ENCODE assay signal across 11 cellular contexts in genomic region chr12:47189753-47190152, GRCh38.
DNase-seq lines count a peak whose midpoint lies in the region; ATAC-seq, FAIRE-seq and TF ChIP-seq lines count a peak whose summit lies in the region.
"Had no signal": no experiment of that assay in that cellular context is flagged by ENCODE, and none has a peak within 500 bp of the region (broad histone marks: within the 10 kb centered on the region; RNA-seq: fewer than 3 reads in every experiment).

No MANE protein-coding gene starts in this region.

- H3K4me1 ChIP-seq in A549 = peaks cover 72% of the 10 kb centered on the region

- no peak for FAIRE-seq in A549 (lab: Jason Lieb, UNC)

- peak overlapping the region; percentile 53 to 76 for H3K27ac ChIP-seq in A549

- H3K4me1 Mint-ChIP-seq in activated CD8-positive, alpha-beta T cell treated with anti-CD3 and anti-CD28 coated beads, Interleukin-2, amount 10 ng/mL, durations not matched to agents 7 days and 5 days (ENCODE audit: low read depth) = peaks cover 65% of the 10 kb centered on the region

- POLR2A ChIA-PET in A549 (lab: Yijun Ruan, JAX) = interaction anchor here (0.7 to 1.4 kb wide), 2 partner anchors 31 to 94 kb away, joined by 3 to 4 read pairs; no protein-coding TSS in a partner anchor
- POLR2A ChIA-PET in activated CD8-positive, alpha-beta T cell treated with anti-CD3 and anti-CD28 coated beads, Interleukin-2, amount 10 ng/mL, durations not matched to agents 7 days and 5 days (lab: Charles Lee) = interaction anchor here (0.7 to 3.2 kb wide), 3 partner anchors 17 to 30 kb away, joined by 4 to 21 read pairs (median 6); no protein-coding TSS in a partner anchor

- H3K9me3 Mint-ChIP-seq in activated CD8-positive, alpha-beta T cell treated with anti-CD3 and anti-CD28 coated beads, Interleukin-2, amount 10 ng/mL, durations not matched to agents 7 days and 5 days (ENCODE audit: insufficient read depth) = no peaks in the 10 kb centered on the region
- H3K9me3 Mint-ChIP-seq: activated T-helper 1 cell treated with anti-CD3 and anti-CD28 coated beads, Interleukin-12 subunit alpha, Interleukin-12 subunit beta, Interleukin-2, Interleukin-4 antibody, amounts not matched to agents 30 ng/mL and 10 ng/mL and 1 ng/mL, durations not matched to agents 14 hours and 24 hours and 36 hours had no signal

- H3K4me2 ChIP-seq in A549 = peak overlapping the region; percentile 66

- 85% methylated on average over 3 of the region's 3 CpGs for WGBS in A549 (ENCODE audit: missing lambda C conversion rate)

- CTCF ChIA-PET in A549 (lab: Yijun Ruan, JAX) = no interaction called here
- CTCF ChIA-PET in activated CD8-positive, alpha-beta T cell treated with anti-CD3 and anti-CD28 coated beads, Interleukin-2, amount 10 ng/mL, durations not matched to agents 7 days and 5 days (lab: Charles Lee) = interaction anchor here (1.0 to 5.8 kb wide), 3 partner anchors 17 to 207 kb away, joined by 3 to 45 read pairs (median 10); no protein-coding TSS in a partner anchor

- H3K4me3 Mint-ChIP-seq in activated CD8-positive, alpha-beta T cell treated with anti-CD3 and anti-CD28 coated beads, Interleukin-2, amount 10 ng/mL, durations not matched to agents 7 days and 5 days = no peak overlapping the region

- no peaks in the 10 kb centered on the region for H3K27me3 Mint-ChIP-seq in activated CD8-positive, alpha-beta T cell treated with anti-CD3 and anti-CD28 coated beads, Interleukin-2, amount 10 ng/mL, durations not matched to agents 7 days and 5 days (ENCODE audit: low read depth)

- TF ChIP-seq CTCF in A549 (IDR thresholded peaks at IDR 0.05) (no peak), omental fat pad (IDR thresholded peaks at IDR 0.05) (no peak)

- H3K9me3 ChIP-seq in A549 = no peaks in the 10 kb centered on the region

- DNase-seq in A549 (ENCODE audit: low read depth in 1 of 2, low spot score in 1 of 2) = peak in 1 of 2 experiments; percentile 27
- DNase-seq in G401 (ENCODE audit: low spot score) = peak; percentile 31
- no peak for DNase-seq in activated CD8-positive, alpha-beta T cell treated with anti-CD3 and anti-CD28 coated beads, Interleukin-2, amount 10 ng/mL, durations not matched to agents 7 days and 5 days
- DNase-seq in iris pigment epithelial cell (ENCODE audit: low read depth) = peak; percentile 14
- DNase-seq in omental fat pad (ENCODE audit: low spot score) = no peak
- DNase-seq in HK-2 (ENCODE audit: unreplicated experiment) = no peak
- DNase-seq in hippocampal formation (lab: John Stamatoyannopoulos, UW) = no peak
- no peak for DNase-seq in NCI-H187 (lab: John Stamatoyannopoulos, UW)
- DNase-seq: NCI-H1694 treated with DMSO at 0.1 percent for 48 hours, retina had no signal

- no peak overlapping the region for H3K4me3 ChIP-seq in A549

- in situ Hi-C loops in G401 (cut with HindIII; ENCODE audit: low sequenced_read_pairs) = no loop called here

- TF ChIP-seq EP300 in A549 (IDR thresholded peaks at IDR 0.05) = no peak

- ATAC-seq in A549 (peak; percentile 55 to 72; a peak in 3 of 6 replicates), omental fat pad (ENCODE audit: low FRiP score) (no peak)
- no peak for ATAC-seq in activated CD8-positive, alpha-beta T cell treated with anti-CD3 and anti-CD28 coated beads, Interleukin-2, amount 10 ng/mL, durations not matched to agents 7 days and 5 days

- peaks cover 55% of the 10 kb centered on the region for H3K36me3 Mint-ChIP-seq in activated CD8-positive, alpha-beta T cell treated with anti-CD3 and anti-CD28 coated beads, Interleukin-2, amount 10 ng/mL, durations not matched to agents 7 days and 5 days (ENCODE audit: low read depth)

- no peak for TF ChIP-seq POLR2A in A549 (IDR thresholded peaks at IDR 0.05; ENCODE audit: low read length)

- no peak for TF ChIP-seq RAD21 in A549 (conservative IDR thresholded peaks at IDR 0.05 in 1 of 2, IDR thresholded peaks at IDR 0.05 in 1 of 2)

- H3K27ac Mint-ChIP-seq in activated CD8-positive, alpha-beta T cell treated with anti-CD3 and anti-CD28 coated beads, Interleukin-2, amount 10 ng/mL, durations not matched to agents 7 days and 5 days = peak overlapping the region; percentile 66

TF ChIP-seq in A549, 52 proteins besides CTCF, POLR2A, EP300 and RAD21:
- TF ChIP-seq ESRRA (IDR thresholded peaks at IDR 0.05; ENCODE audit: borderline replicate concordance, low read length) = no peak
- TF ChIP-seq BCL3 (IDR thresholded peaks at IDR 0.05) = no peak
- no peak for TF ChIP-seq FOSL2 (IDR thresholded peaks at IDR 0.05)
- TF ChIP-seq FOSL2 (CRISPR knock-in tag; IDR thresholded peaks at IDR 0.05) = no peak
- TF ChIP-seq CBX2 (IDR thresholded peaks at IDR 0.05; ENCODE audit: borderline replicate concordance, low read depth) = no peak

Comparison
In these comparisons a context has a peak if more than half of its experiments do, and no peak if none do; other contexts are left out.
1. ATAC-seq: peak in A549 (2 of 2); none in activated CD8-positive, alpha-beta T cell treated with anti-CD3 and anti-CD28 coated beads, Interleukin-2, amount 10 ng/mL, durations not matched to agents 7 days and 5 days (single experiment) and omental fat pad (single experiment).
2. DNase-seq: peak in G401 (single experiment) and iris pigment epithelial cell (single experiment); none in activated CD8-positive, alpha-beta T cell treated with anti-CD3 and anti-CD28 coated beads, Interleukin-2, amount 10 ng/mL, durations not matched to agents 7 days and 5 days (single experiment), omental fat pad (single experiment), HK-2 (single experiment), hippocampal formation (0 of 2) and NCI-H187 (0 of 2).